ENCODE assay signal across 16 cellular contexts in the genomic region with DNA sequence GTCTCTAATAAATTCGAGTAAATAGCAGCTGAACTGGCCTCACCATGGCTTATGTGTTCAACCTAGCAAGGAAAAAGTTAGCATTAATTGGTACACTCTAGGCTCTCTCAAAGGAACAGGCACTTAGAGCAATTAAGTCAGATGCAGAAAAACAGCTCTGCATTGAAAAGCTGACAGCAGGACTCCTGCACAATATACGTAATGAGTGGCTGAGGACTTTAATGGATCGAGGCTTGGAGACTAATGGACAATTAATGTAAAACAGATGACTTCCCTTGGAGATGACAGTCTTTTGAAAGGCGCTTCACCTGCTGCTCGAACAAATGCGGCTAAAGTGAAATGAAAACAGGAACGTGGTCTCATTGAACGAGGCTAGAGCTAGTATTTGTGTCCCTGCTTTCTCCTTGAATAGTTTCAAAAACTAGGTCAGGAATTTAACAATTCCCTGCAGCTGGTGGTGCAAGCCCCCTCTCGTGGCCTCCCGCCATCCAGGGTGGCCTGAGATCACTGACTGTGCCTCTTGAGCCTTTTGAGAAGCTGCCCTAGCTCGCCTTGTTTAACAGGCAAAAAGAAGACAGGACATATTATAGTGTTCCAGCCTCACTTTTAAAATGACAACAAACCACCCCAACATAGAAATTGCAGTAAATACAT.
DNase-seq lines count a peak whose midpoint lies in the region; ATAC-seq and TF ChIP-seq lines count a peak whose summit lies in the region.
"Had no signal": no experiment of that assay in that cellular context is flagged by ENCODE, and none has a peak within 500 bp of the region (broad histone marks: within the 10 kb centered on the region; RNA-seq: fewer than 3 reads in every experiment).

No MANE protein-coding gene starts in this region.

- H3K9me3 ChIP-seq in WERI-Rb-1 (ENCODE audit: severe bottlenecking), result peaks cover 5% of the 10 kb centered on the region
- no peaks in the 10 kb centered on the region for H3K9me3 ChIP-seq in mesenchymal stem cell (ENCODE audit: control insufficient read depth, low read length)
- H3K9me3 ChIP-seq: BLaER1, sigmoid colon, SJCRH30, upper lobe of right lung had no signal

- H4K91ac ChIP-seq in mesenchymal stem cell (ENCODE audit: low read length), result no peak overlapping the region

- no peak overlapping the region for H3K18ac ChIP-seq in mesenchymal stem cell (ENCODE audit: low read depth in 1 of 2, low read length in 2 of 2)

- no peaks in the 10 kb centered on the region for H3K79me1 ChIP-seq in mesenchymal stem cell (replicated peaks; ENCODE audit: low read length, poor library complexity, severe bottlenecking)

- H3K27ac ChIP-seq in WERI-Rb-1 (peak overlapping the region; percentile 77), mesenchymal stem cell (ENCODE audit: low read length, poor library complexity, severe bottlenecking) (no peak overlapping the region)
- H3K27ac ChIP-seq: BLaER1, epithelial cell of prostate, sigmoid colon, SJCRH30, upper lobe of right lung had no signal

- no peak overlapping the region for H2BK5ac ChIP-seq in mesenchymal stem cell (ENCODE audit: low read depth, low read length, poor library complexity, severe bottlenecking)

- H2AK5ac ChIP-seq in mesenchymal stem cell (ENCODE audit: low read length, severe bottlenecking), result no peak overlapping the region

- DNase-seq in DMS153 (lab: John Stamatoyannopoulos, UW) (peak; percentile 100), NCI-H187 treated with DMSO at 0.1 percent for 48 hours (lab: John Stamatoyannopoulos, UW) (peak; percentile 99), WERI-Rb-1 (peak; percentile 49), mesenchymal stem cell (no peak), HuH-7.5 (ENCODE audit: low spot score) (no peak)
- DNase-seq: activated B cell treated with CpG ODN at 0.5 μM for 24 hours; activated T-cell treated with anti-CD3 and anti-CD28 coated beads, Interleukin-2, amount 50 U/mL, for 72 hours; NCI-H1694; sigmoid colon; SJCRH30; upper lobe of right lung had no signal

- peak overlapping the region; percentile 1 for H3K4me2 ChIP-seq in mesenchymal stem cell (ENCODE audit: low read length, poor library complexity, severe bottlenecking)
- H3K4me2 ChIP-seq: BLaER1 had no signal

- no peak overlapping the region for H2BK120ac ChIP-seq in mesenchymal stem cell (ENCODE audit: low read depth, low read length)

- no peak overlapping the region for H2AFZ ChIP-seq in mesenchymal stem cell (ENCODE audit: low read depth, low read length)

- H2BK15ac ChIP-seq in mesenchymal stem cell (ENCODE audit: low read depth, poor library complexity, severe bottlenecking), result no peak overlapping the region

- H3K27me3 ChIP-seq in WERI-Rb-1 (ENCODE audit: insufficient read depth, low read depth, severe bottlenecking) (no peaks in the 10 kb centered on the region), mesenchymal stem cell (ENCODE audit: control insufficient read depth in 1 of 2, insufficient read depth in 1 of 2, low read length in 2 of 2) (peaks cover 0 to 3% of the 10 kb centered on the region in 2 experiments)
- H3K27me3 ChIP-seq: BLaER1, sigmoid colon, SJCRH30, upper lobe of right lung had no signal

- H3K23ac ChIP-seq in mesenchymal stem cell (ENCODE audit: low read length in 2 of 2), result no peak overlapping the region

- 0 out of 2 replicates have a peak, but pooled peaks have one; percentile 0 for TF ChIP-seq CTCF in WERI-Rb-1 (IDR thresholded peaks at IDR 0.05; ENCODE audit: low read depth, low read length)

- ATAC-seq in esophagus mucosa (no peak), HG03460 (IDR thresholded peaks at IDR 0.05; ENCODE audit: unreplicated experiment) (no peak), GM18870 (IDR thresholded peaks at IDR 0.05; ENCODE audit: unreplicated experiment) (no peak)
- ATAC-seq: activated T-cell treated with anti-CD3 and anti-CD28 coated beads, Interleukin-2, amount 50 U/mL, for 72 hours; upper lobe of right lung had no signal

- H3K4me1 ChIP-seq in mesenchymal stem cell (ENCODE audit: control insufficient read depth, insufficient read depth, low read depth, low read length), result no peaks in the 10 kb centered on the region
- H3K4me1 ChIP-seq: BLaER1, SJCRH30, upper lobe of right lung had no signal

- 22% methylated on average over 10 of the region's 11 CpGs for WGBS in mesenchymal stem cell

- no peak overlapping the region for H3K4ac ChIP-seq in mesenchymal stem cell (ENCODE audit: low read depth in 1 of 2, low read length in 2 of 2)

- H2BK12ac ChIP-seq in mesenchymal stem cell (ENCODE audit: low read length in 2 of 2), result no peak overlapping the region

- H3K4me3 ChIP-seq in WERI-Rb-1 (ENCODE audit: low read depth, low read length), result peak overlapping the region; percentile 28
- peak overlapping the region in 1 of 2 experiments; percentile 68 for H3K4me3 ChIP-seq in mesenchymal stem cell (ENCODE audit: insufficient read depth in 1 of 2, low read depth in 1 of 2, low read length in 2 of 2)
- H3K4me3 ChIP-seq: BLaER1, sigmoid colon, SJCRH30, upper lobe of right lung had no signal

- no peak overlapping the region for H4K8ac ChIP-seq in mesenchymal stem cell (ENCODE audit: low read length)

- H3K9ac ChIP-seq in mesenchymal stem cell (ENCODE audit: low read length), result peak overlapping the region; percentile 17
- H3K9ac ChIP-seq: BLaER1 had no signal

- H3K36me3 ChIP-seq in WERI-Rb-1, result no peaks in the 10 kb centered on the region
- H3K36me3 ChIP-seq in mesenchymal stem cell (ENCODE audit: control insufficient read depth in 1 of 2, insufficient read depth in 2 of 2, low read depth in 1 of 2, low read length in 2 of 2), result no peaks in the 10 kb centered on the region
- H3K36me3 ChIP-seq: BLaER1, sigmoid colon, SJCRH30, upper lobe of right lung had no signal

- H3K14ac ChIP-seq in mesenchymal stem cell (ENCODE audit: low read length in 2 of 2), result no peak overlapping the region

Comparison
In these comparisons a context has a peak if more than half of its experiments do, and no peak if none do; other contexts are left out.
1. DNase-seq: peak in DMS153 (single experiment), NCI-H187 treated with DMSO at 0.1 percent for 48 hours (single experiment) and WERI-Rb-1 (single experiment); none in mesenchymal stem cell (single experiment) and HuH-7.5 (single experiment).